ENCODE assay signal across 8 cellular contexts in genomic region chr10:34994565-34995142, GRCh38.
A peak's percentile ranks its signal among the peaks of the same experiment; 100 is the strongest.
DNase-seq lines count a peak whose midpoint lies in the region; ATAC-seq and TF ChIP-seq lines count a peak whose summit lies in the region.

No MANE protein-coding gene starts in this region.

- no peak overlapping the region for H3K4me3 Mint-ChIP-seq in CD14-positive monocyte
- H3K4me3 Mint-ChIP-seq in activated CD4-positive, alpha-beta memory T cell treated with anti-CD3 and anti-CD28 coated beads, Interleukin-2, amount 10 ng/mL, durations not matched to agents 7 days and 5 days = no peak overlapping the region
- H3K4me3 Mint-ChIP-seq in natural killer cell = no peak overlapping the region

- H3K4me3 ChIP-seq in epithelial cell of proximal tubule (ENCODE audit: low read depth, low read length) = no peak overlapping the region
- no peak overlapping the region for H3K4me3 ChIP-seq in stomach

- WGBS in stomach, 5 donors = 9 to 16% (median 13%) methylated on average over 7 of the region's 7 CpGs

- H3K36me3 ChIP-seq in stomach = no peaks in the 10 kb centered on the region

- H3K4me1 Mint-ChIP-seq in CD14-positive monocyte (peaks cover 32% of the 10 kb centered on the region), natural killer cell (peaks cover 0 to 13% of the 10 kb centered on the region in 2 donors)
- H3K4me1 Mint-ChIP-seq in activated CD4-positive, alpha-beta memory T cell treated with anti-CD3 and anti-CD28 coated beads, Interleukin-2, amount 10 ng/mL, durations not matched to agents 7 days and 5 days = peaks cover 10% of the 10 kb centered on the region

- H3K27me3 Mint-ChIP-seq in CD14-positive monocyte (ENCODE audit: low read depth in 3 of 3) (peaks cover 9 to 14% (median 11%) of the 10 kb centered on the region in 3 donors), natural killer cell (ENCODE audit: low read depth in 2 of 2) (no peaks in the 10 kb centered on the region)
- no peaks in the 10 kb centered on the region for H3K27me3 Mint-ChIP-seq in activated CD4-positive, alpha-beta memory T cell treated with anti-CD3 and anti-CD28 coated beads, Interleukin-2, amount 10 ng/mL, durations not matched to agents 7 days and 5 days

- CTCF ChIA-PET in activated CD4-positive, alpha-beta memory T cell treated with anti-CD3 and anti-CD28 coated beads, Interleukin-2, amount 10 ng/mL, durations not matched to agents 7 days and 5 days (lab: Charles Lee) = interaction anchor here (0.6 to 3.8 kb wide), 30 partner anchors 9 to 568 kb away, joined by 3 to 39 read pairs (median 4); partner anchors contain the start of gene CUL2

- H3K9me3 ChIP-seq in stomach = no peaks in the 10 kb centered on the region

- H3K9me3 Mint-ChIP-seq in CD14-positive monocyte (peaks cover 3 to 13% (median 9%) of the 10 kb centered on the region in 7 donors), natural killer cell (no peaks in the 10 kb centered on the region)
- no peaks in the 10 kb centered on the region for H3K9me3 Mint-ChIP-seq in activated CD4-positive, alpha-beta memory T cell treated with anti-CD3 and anti-CD28 coated beads, Interleukin-2, amount 10 ng/mL, durations not matched to agents 7 days and 5 days

- H3K36me3 Mint-ChIP-seq in CD14-positive monocyte (peaks cover 2 to 8% of the 10 kb centered on the region in 2 donors), natural killer cell (no peaks in the 10 kb centered on the region)
- no peaks in the 10 kb centered on the region for H3K36me3 Mint-ChIP-seq in activated CD4-positive, alpha-beta memory T cell treated with anti-CD3 and anti-CD28 coated beads, Interleukin-2, amount 10 ng/mL, durations not matched to agents 7 days and 5 days (ENCODE audit: low read depth)

- ATAC-seq in GM19035 (IDR thresholded peaks at IDR 0.05; ENCODE audit: unreplicated experiment) (peak; percentile 86), HG03135 (IDR thresholded peaks at IDR 0.05; ENCODE audit: unreplicated experiment) (peak; percentile 84), natural killer cell (peak in 2 of 3 donors; percentile 41 to 61)

- DNase-seq in CD14-positive monocyte (ENCODE audit: low spot score) (no peak), NCI-H460 (ENCODE audit: extremely low read depth, low read depth) (peak; percentile 53), epithelial cell of proximal tubule (ENCODE audit: low read depth) (peak; percentile 63), natural killer cell (no peak), stomach (peak; percentile 55)
- DNase-seq in activated CD4-positive, alpha-beta memory T cell treated with anti-CD3 and anti-CD28 coated beads, Interleukin-2, amount 10 ng/mL, durations not matched to agents 7 days and 5 days = peak; percentile 56

- intact Hi-C loops in CD14-positive monocyte (cut with micrococcal nuclease) (no loop called here), natural killer cell (cut with micrococcal nuclease) (no loop called here), stomach (cut with DNase I; ENCODE audit: low total_unique reads) (no loop called here)

- H3K27ac ChIP-seq in stomach = no peak overlapping the region

- no peak for TF ChIP-seq POLR2A in stomach (IDR thresholded peaks at IDR 0.05)

- peaks cover 0 to 14% (median 7%) of the 10 kb centered on the region in 4 donors for H3K4me1 ChIP-seq in stomach

- H3K27me3 ChIP-seq in stomach = no peaks in the 10 kb centered on the region

- POLR2A ChIA-PET in activated CD4-positive, alpha-beta memory T cell treated with anti-CD3 and anti-CD28 coated beads, Interleukin-2, amount 10 ng/mL, durations not matched to agents 7 days and 5 days (lab: Charles Lee) = interaction anchor here (0.8 to 1.0 kb wide), 3 partner anchors 10 to 214 kb away, joined by 3 to 5 read pairs (median 3); no protein-coding TSS in a partner anchor

- TF ChIP-seq EP300 in stomach (IDR thresholded peaks at IDR 0.05) = no peak

- TF ChIP-seq CTCF in CD14-positive monocyte (IDR thresholded peaks at IDR 0.05) = peak; percentile 51
- TF ChIP-seq CTCF in epithelial cell of proximal tubule (conservative IDR thresholded peaks at IDR 0.05; ENCODE audit: low read depth, low read length) = peak; percentile 89
- TF ChIP-seq CTCF in natural killer cell (IDR thresholded peaks at IDR 0.05) = peak; percentile 14
- TF ChIP-seq CTCF in stomach (IDR thresholded peaks at IDR 0.05) = peak in 5 of 7 experiments; percentile 37 to 70 (median 45)

- no peak overlapping the region for H3K27ac Mint-ChIP-seq in CD14-positive monocyte
- no peak overlapping the region for H3K27ac Mint-ChIP-seq in activated CD4-positive, alpha-beta memory T cell treated with anti-CD3 and anti-CD28 coated beads, Interleukin-2, amount 10 ng/mL, durations not matched to agents 7 days and 5 days
- peak overlapping the region in 1 of 2 donors; percentile 31 for H3K27ac Mint-ChIP-seq in natural killer cell

Comparison
In these comparisons a context has a peak if more than half of its experiments do, and no peak if none do; other contexts are left out.
1. DNase-seq: peak in NCI-H460 (single experiment), activated CD4-positive, alpha-beta memory T cell treated with anti-CD3 and anti-CD28 coated beads, Interleukin-2, amount 10 ng/mL, durations not matched to agents 7 days and 5 days (single experiment), epithelial cell of proximal tubule (single experiment) and stomach (single experiment); none in CD14-positive monocyte (single experiment) and natural killer cell (single experiment).
2. CTCF ChIP-seq: peak in every context shown above with its lines; median percentile 89 in epithelial cell of proximal tubule; 51 in CD14-positive monocyte; 45 in stomach; 14 in natural killer cell.
3. Peak in every context shown above with its lines, with median percentiles within 50 percentile points of each other: ATAC-seq.